Comparison of ENCODE assay signal across 8 cellular contexts in the genomic region with DNA sequence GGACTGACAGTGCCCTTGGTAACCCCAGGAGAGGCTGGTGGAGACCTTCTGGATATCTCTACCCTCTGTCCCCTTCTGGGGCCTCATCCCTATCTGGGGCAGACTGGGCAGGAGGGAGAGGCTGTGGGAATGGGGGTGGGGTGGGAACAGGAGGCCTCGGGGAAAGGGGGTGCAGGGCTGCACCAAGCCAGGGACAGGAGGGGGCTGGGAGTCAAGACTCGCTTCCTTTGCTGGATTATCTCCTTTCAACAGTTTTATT. TPM values are rescaled to one million over a fixed set of nuclear protein-coding genes. Genes with fewer than 3 reads are reported as not detected.
DNase-seq lines count a peak whose midpoint lies in the region; ATAC-seq and TF ChIP-seq lines count a peak whose summit lies in the region.
"Had no signal": no experiment of that assay in that cellular context is flagged by ENCODE, and none has a peak within 500 bp of the region (broad histone marks: within the 10 kb centered on the region; RNA-seq: fewer than 3 reads in every experiment).

No MANE protein-coding gene starts in this region.

- no peaks in the 10 kb centered on the region for H3K9me3 Mint-ChIP-seq in chondrocyte (ENCODE audit: low read depth)
- no peaks in the 10 kb centered on the region for H3K9me3 Mint-ChIP-seq in activated CD8-positive, alpha-beta T cell treated with anti-CD3 and anti-CD28 coated beads, Interleukin-2, amount 10 ng/mL, durations not matched to agents 7 days and 5 days (ENCODE audit: insufficient read depth)

- H3K4me1 ChIP-seq in mucosa of rectum (ENCODE audit: control insufficient read depth in 2 of 2, insufficient read depth in 2 of 2, low read length in 2 of 2): peaks cover 12 to 16% of the 10 kb centered on the region in 2 donors
- peaks cover 4 to 57% (median 41%) of the 10 kb centered on the region in 4 donors for H3K4me1 ChIP-seq in tibial artery

- H3K9me3 ChIP-seq in KOPT-K1 (ENCODE audit: insufficient read depth, low read length, poor library complexity, severe bottlenecking) (no peaks in the 10 kb centered on the region), mucosa of rectum (ENCODE audit: control insufficient read depth in 2 of 2, low read length in 2 of 2) (no peaks in the 10 kb centered on the region), tibial artery (no peaks in the 10 kb centered on the region)

- DNase-seq in chondrocyte (ENCODE audit: low spot score) (no peak), tibial artery (no peak)
- no peak for DNase-seq in activated CD8-positive, alpha-beta T cell treated with anti-CD3 and anti-CD28 coated beads, Interleukin-2, amount 10 ng/mL, durations not matched to agents 7 days and 5 days
- DNase-seq: stimulated activated CD4-positive, alpha-beta T cell treated with anti-CD3 and anti-CD28 coated beads, Interleukin-4, amount 100 ng/mL, for 4 hours had no signal

- peaks cover 33% of the 10 kb centered on the region for H3K4me1 Mint-ChIP-seq in chondrocyte (ENCODE audit: low read depth)
- H3K4me1 Mint-ChIP-seq in activated CD8-positive, alpha-beta T cell treated with anti-CD3 and anti-CD28 coated beads, Interleukin-2, amount 10 ng/mL, durations not matched to agents 7 days and 5 days (ENCODE audit: low read depth): peaks cover 19% of the 10 kb centered on the region

- no peak overlapping the region for H3K9ac ChIP-seq in mucosa of rectum (ENCODE audit: low read depth in 1 of 2, low read length in 2 of 2)

- peak overlapping the region; percentile 66 for H3K4me3 Mint-ChIP-seq in chondrocyte (ENCODE audit: unreplicated experiment)
- no peak overlapping the region for H3K4me3 Mint-ChIP-seq in activated CD8-positive, alpha-beta T cell treated with anti-CD3 and anti-CD28 coated beads, Interleukin-2, amount 10 ng/mL, durations not matched to agents 7 days and 5 days

- no peaks in the 10 kb centered on the region for H3K27me3 ChIP-seq in mucosa of rectum (ENCODE audit: control insufficient read depth in 2 of 2, insufficient read depth in 2 of 2, low read length in 2 of 2)
- H3K27me3 ChIP-seq in tibial artery: no peaks in the 10 kb centered on the region

- POLR2A ChIA-PET in activated CD8-positive, alpha-beta T cell treated with anti-CD3 and anti-CD28 coated beads, Interleukin-2, amount 10 ng/mL, durations not matched to agents 7 days and 5 days (lab: Charles Lee): no interaction called here

- peak overlapping the region; percentile 60 for H3K27ac ChIP-seq in KOPT-K1 (ENCODE audit: low read depth, low read length, poor library complexity, severe bottlenecking)
- H3K27ac ChIP-seq in mucosa of rectum (ENCODE audit: low read depth in 2 of 2, low read length in 2 of 2): peak overlapping the region; percentile 22 to 88
- H3K27ac ChIP-seq in tibial artery: peak overlapping the region; percentile 41 to 51

- H3K27me3 Mint-ChIP-seq in chondrocyte (ENCODE audit: low read depth): no peaks in the 10 kb centered on the region
- no peaks in the 10 kb centered on the region for H3K27me3 Mint-ChIP-seq in activated CD8-positive, alpha-beta T cell treated with anti-CD3 and anti-CD28 coated beads, Interleukin-2, amount 10 ng/mL, durations not matched to agents 7 days and 5 days (ENCODE audit: low read depth)

- H3K36me3 Mint-ChIP-seq in chondrocyte (ENCODE audit: low read depth): peaks cover 5% of the 10 kb centered on the region
- H3K36me3 Mint-ChIP-seq in activated CD8-positive, alpha-beta T cell treated with anti-CD3 and anti-CD28 coated beads, Interleukin-2, amount 10 ng/mL, durations not matched to agents 7 days and 5 days (ENCODE audit: low read depth): peaks cover 1% of the 10 kb centered on the region

- intact Hi-C loops in tibial artery (cut with DNase I; ENCODE audit: low total_unique reads): no loop called here

- H3K27ac Mint-ChIP-seq in chondrocyte (ENCODE audit: unreplicated experiment): peak overlapping the region; percentile 98
- no peak overlapping the region for H3K27ac Mint-ChIP-seq in activated CD8-positive, alpha-beta T cell treated with anti-CD3 and anti-CD28 coated beads, Interleukin-2, amount 10 ng/mL, durations not matched to agents 7 days and 5 days

- H3K36me3 ChIP-seq in KOPT-K1 (ENCODE audit: insufficient read depth, low read length) (no peaks in the 10 kb centered on the region), mucosa of rectum (ENCODE audit: control insufficient read depth in 2 of 2, insufficient read depth in 2 of 2, low read length in 2 of 2) (peaks cover 16 to 18% of the 10 kb centered on the region in 2 donors), tibial artery (peaks cover 36 to 42% (median 37%) of the 10 kb centered on the region in 3 donors)

- CTCF ChIA-PET in activated CD8-positive, alpha-beta T cell treated with anti-CD3 and anti-CD28 coated beads, Interleukin-2, amount 10 ng/mL, durations not matched to agents 7 days and 5 days (lab: Charles Lee): interaction anchor here (0.6 kb wide), 1 partner anchor 732 kb away, joined by 3 read pairs; no protein-coding TSS in a partner anchor

- H3K4me3 ChIP-seq in mucosa of rectum (ENCODE audit: low read length in 2 of 2): peak overlapping the region in 1 of 2 donors; percentile 67
- H3K4me3 ChIP-seq in tibial artery: peak overlapping the region; percentile 2 to 27

- ATAC-seq in activated CD8-positive, alpha-beta T cell treated with anti-CD3 and anti-CD28 coated beads, Interleukin-2, amount 10 ng/mL, durations not matched to agents 7 days and 5 days: no peak
- ATAC-seq in HG03175 (IDR thresholded peaks at IDR 0.05; ENCODE audit: unreplicated experiment) (no peak), GM21737 (IDR thresholded peaks at IDR 0.05; ENCODE audit: unreplicated experiment) (no peak)

- TF ChIP-seq CTCF in chondrocyte (IDR thresholded peaks at IDR 0.05): no peak
- no peak for TF ChIP-seq CTCF in tibial artery (IDR thresholded peaks at IDR 0.05)

RNA-seq across cellular contexts. Expression of gene G6PC3, which starts 24.8 kb away (rescaled TPM):
- 52.3 to 70.5 TPM (median 59.2 TPM) in 3 replicates for total RNA-seq in chondrocyte
- total RNA-seq in activated CD8-positive, alpha-beta T cell treated with anti-CD3 and anti-CD28 coated beads, Interleukin-2, amount 10 ng/mL, durations not matched to agents 7 days and 5 days: 10 to 100 TPM; 19.3 to 19.7 TPM

RNA-seq across cellular contexts. Expression of gene HDAC5, which starts 28.1 kb away (rescaled TPM):
- 46.3 to 51.2 TPM (median 47.0 TPM) in 3 replicates for total RNA-seq in chondrocyte
- total RNA-seq in activated CD8-positive, alpha-beta T cell treated with anti-CD3 and anti-CD28 coated beads, Interleukin-2, amount 10 ng/mL, durations not matched to agents 7 days and 5 days: 10 to 100 TPM; 24.0 to 24.9 TPM

RNA-seq across cellular contexts. Expression of gene LSM12, which starts 28.8 kb away (rescaled TPM):
- total RNA-seq in chondrocyte: 48.3 to 51.0 TPM (median 49.7 TPM) in 3 replicates
- 10 to 100 TPM; 61.9 to 62.5 TPM for total RNA-seq in activated CD8-positive, alpha-beta T cell treated with anti-CD3 and anti-CD28 coated beads, Interleukin-2, amount 10 ng/mL, durations not matched to agents 7 days and 5 days

RNA-seq across cellular contexts. Expression of gene HROB, which starts 46.4 kb away (rescaled TPM):
- 1.3 to 2.8 TPM (median 2.0 TPM) in 3 replicates for total RNA-seq in chondrocyte
- 10 to 100 TPM; 16.4 to 18.0 TPM for total RNA-seq in activated CD8-positive, alpha-beta T cell treated with anti-CD3 and anti-CD28 coated beads, Interleukin-2, amount 10 ng/mL, durations not matched to agents 7 days and 5 days
